In the genomic region with DNA sequence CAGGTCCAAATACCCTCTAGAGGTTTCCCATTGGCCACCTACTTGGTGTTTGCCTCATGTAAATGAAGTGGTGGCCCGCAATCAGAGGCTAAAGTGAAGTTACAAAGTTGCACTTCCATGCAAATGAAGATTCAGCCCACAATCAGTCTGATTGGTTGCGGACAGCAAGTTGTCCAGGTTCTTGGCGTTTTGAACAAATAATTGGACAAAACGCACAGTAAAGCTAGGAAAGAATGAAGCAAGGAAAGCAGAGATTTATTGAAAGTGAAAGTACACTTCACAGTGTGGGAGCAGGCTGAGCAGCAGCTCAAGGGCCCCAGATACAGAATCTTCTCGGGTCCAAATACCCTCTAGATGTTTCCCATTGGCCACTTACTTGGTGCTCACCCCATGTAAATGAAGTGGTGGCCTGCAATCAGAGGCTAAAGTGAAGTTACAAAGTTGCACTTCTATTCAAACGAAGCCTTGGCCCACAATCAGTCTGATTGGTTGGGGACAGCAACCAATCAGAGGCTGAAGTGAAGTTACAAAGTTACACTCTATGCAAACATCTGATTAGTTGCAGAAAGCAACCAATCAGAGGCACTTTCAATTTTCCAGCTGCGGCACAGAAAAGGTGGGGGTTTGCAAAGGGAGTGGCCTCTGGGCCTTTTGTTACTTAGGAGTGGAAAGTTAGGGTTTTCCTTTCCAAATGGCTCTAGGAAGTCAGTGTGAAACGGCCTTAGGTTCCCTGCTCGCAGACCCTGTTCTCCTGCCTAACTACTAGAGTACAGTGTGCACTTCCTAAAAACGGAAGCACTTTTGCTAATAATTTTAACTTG, we compare ENCODE assay signal across 8 cellular contexts. TPM values are rescaled to one million over a fixed set of nuclear protein-coding genes. Genes with fewer than 3 reads are reported as not detected.
DNase-seq lines count a peak whose midpoint lies in the region; ATAC-seq, FAIRE-seq and TF ChIP-seq lines count a peak whose summit lies in the region.

No MANE protein-coding gene starts in this region.

- no peak overlapping the region for H3K9ac ChIP-seq in astrocyte (ENCODE audit: low read length)

- intact Hi-C loops in right lobe of liver (cut with DNase I), result no loop called here

- H3K4me1 ChIP-seq in astrocyte (ENCODE audit: insufficient read depth, low read length) (peaks cover 11% of the 10 kb centered on the region), right lobe of liver (peaks cover 0 to 31% (median 10%) of the 10 kb centered on the region in 4 donors)

- H3K27ac ChIP-seq in astrocyte (ENCODE audit: low read depth, low read length) (no peak overlapping the region), right lobe of liver (peak overlapping the region; percentile 77 to 88 (median 83))

- WGBS in right lobe of liver (ENCODE audit: insufficient coverage, low coverage, low lambda C conversion rate, missing lambda C conversion rate), result 11% methylated on average over 10 of the region's 10 CpGs

- no peaks in the 10 kb centered on the region for H3K27me3 Mint-ChIP-seq in T-helper 1 cell treated with Interleukin-12 subunit alpha and Interleukin-12 subunit beta and Interleukin-4 antibody, amounts not matched to agents 30 μg/mL and 1 μg/mL, for 36 hours (ENCODE audit: low read depth)
- no peaks in the 10 kb centered on the region for H3K27me3 Mint-ChIP-seq in astrocyte (ENCODE audit: low read depth, unreplicated experiment)

- peak; percentile 35 for ATAC-seq in HG03280 (IDR thresholded peaks at IDR 0.05; ENCODE audit: unreplicated experiment)
- ATAC-seq in right lobe of liver, result peak; percentile 39 to 55 (median 50)

- H3K4me3 ChIP-seq in astrocyte (ENCODE audit: insufficient read depth, low read depth, low read length) (no peak overlapping the region), right lobe of liver (peak overlapping the region; percentile 30 to 66 (median 62))

- TF ChIP-seq CTCF in astrocyte (IDR thresholded peaks at IDR 0.05; ENCODE audit: insufficient read depth, low read depth, low read length) (no peak), right lobe of liver (IDR thresholded peaks at IDR 0.05) (no peak)

- no peaks in the 10 kb centered on the region for H3K9me3 ChIP-seq in astrocyte (ENCODE audit: insufficient read depth, low read depth, low read length)
- no peaks in the 10 kb centered on the region for H3K9me3 ChIP-seq in right lobe of liver

- H2AFZ ChIP-seq in astrocyte (ENCODE audit: low read depth, low read length), result peak overlapping the region; percentile 25

- FAIRE-seq in astrocyte (lab: Jason Lieb, UNC), result no peak

- H3K36me3 Mint-ChIP-seq in T-helper 1 cell treated with Interleukin-12 subunit alpha and Interleukin-12 subunit beta and Interleukin-4 antibody, amounts not matched to agents 30 μg/mL and 1 μg/mL, for 36 hours (ENCODE audit: low read depth), result peaks cover 12% of the 10 kb centered on the region
- peaks cover 2% of the 10 kb centered on the region for H3K36me3 Mint-ChIP-seq in astrocyte (ENCODE audit: low read depth, unreplicated experiment)

- peak overlapping the region; percentile 25 for H3K4me2 ChIP-seq in astrocyte (ENCODE audit: low read length)

- H3K4me1 Mint-ChIP-seq in T-helper 1 cell treated with Interleukin-12 subunit alpha and Interleukin-12 subunit beta and Interleukin-4 antibody, amounts not matched to agents 30 μg/mL and 1 μg/mL, for 36 hours (ENCODE audit: low read depth), result peaks cover 52% of the 10 kb centered on the region
- peaks cover 15% of the 10 kb centered on the region for H3K4me1 Mint-ChIP-seq in astrocyte (ENCODE audit: low read depth, unreplicated experiment)

- H3K27me3 ChIP-seq in astrocyte (ENCODE audit: insufficient read depth, low read length) (no peaks in the 10 kb centered on the region), right lobe of liver (no peaks in the 10 kb centered on the region)

- peak; percentile 59 for DNase-seq in SIG-M5 treated with dmso at 0.1 percent for 504 hours (lab: John Stamatoyannopoulos, UW; ENCODE audit: unreplicated experiment)
- DNase-seq in SIG-M5 (lab: John Stamatoyannopoulos, UW), result no peak
- peak; percentile 6 for DNase-seq in astrocyte (ENCODE audit: low read depth)
- DNase-seq in right lobe of liver, result peak; percentile 52 to 88 (median 74)
- DNase-seq in stimulated activated CD8-positive, alpha-beta memory T cell treated with anti-CD3 and anti-CD28 coated beads, Interleukin-7, amount 100 ng/mL, for 24 hours (ENCODE audit: low read depth), result peak; percentile 25
- DNase-seq in kidney tubule cell (ENCODE audit: low spot score), result no peak

- H3K27ac Mint-ChIP-seq in T-helper 1 cell treated with Interleukin-12 subunit alpha and Interleukin-12 subunit beta and Interleukin-4 antibody, amounts not matched to agents 30 μg/mL and 1 μg/mL, for 36 hours, result peak overlapping the region; percentile 94
- no peak overlapping the region for H3K27ac Mint-ChIP-seq in astrocyte (ENCODE audit: unreplicated experiment)

- peak; percentile 73 for TF ChIP-seq POLR2A in right lobe of liver (IDR thresholded peaks at IDR 0.05)

- H4K20me1 ChIP-seq in astrocyte (ENCODE audit: insufficient read depth, low read length), result no peaks in the 10 kb centered on the region

- peak overlapping the region; percentile 77 for H3K4me3 Mint-ChIP-seq in T-helper 1 cell treated with Interleukin-12 subunit alpha and Interleukin-12 subunit beta and Interleukin-4 antibody, amounts not matched to agents 30 μg/mL and 1 μg/mL, for 36 hours
- H3K4me3 Mint-ChIP-seq in astrocyte (ENCODE audit: unreplicated experiment), result no peak overlapping the region

- peaks cover 12% of the 10 kb centered on the region for H3K9me3 Mint-ChIP-seq in T-helper 1 cell treated with Interleukin-12 subunit alpha and Interleukin-12 subunit beta and Interleukin-4 antibody, amounts not matched to agents 30 μg/mL and 1 μg/mL, for 36 hours
- peaks cover 6% of the 10 kb centered on the region for H3K9me3 Mint-ChIP-seq in astrocyte (ENCODE audit: unreplicated experiment)

- H3K79me2 ChIP-seq in astrocyte (ENCODE audit: insufficient read depth, low read length), result peaks cover 3% of the 10 kb centered on the region

- H3K36me3 ChIP-seq in astrocyte (ENCODE audit: insufficient read depth, low read length) (no peaks in the 10 kb centered on the region), right lobe of liver (no peaks in the 10 kb centered on the region)

RNA-seq across cellular contexts. Expression of a gene that starts 4.7 kb away (rescaled TPM):
- total RNA-seq in astrocyte (118 and 132 TPM in 2 replicates), right lobe of liver (100 to 1,000 TPM in 1 of 6 experiments, 10 to 100 TPM in 5; 83.6 to 102 (median 92.2) TPM)

Comparison
In these comparisons a context has a peak if more than half of its experiments do, and no peak if none do; other contexts are left out.
1. DNase-seq: peak in SIG-M5 treated with dmso at 0.1 percent for 504 hours (single experiment), astrocyte (single experiment), right lobe of liver (3 of 3) and stimulated activated CD8-positive, alpha-beta memory T cell treated with anti-CD3 and anti-CD28 coated beads, Interleukin-7, amount 100 ng/mL, for 24 hours (single experiment); none in SIG-M5 (single experiment) and kidney tubule cell (single experiment).